ENCODE assay signal across 26 cellular contexts in genomic region chr12:81843599-81843998, GRCh38.
"Had no signal": no experiment of that assay in that cellular context is flagged by ENCODE, and none has a peak within 500 bp of the region (broad histone marks: within the 10 kb centered on the region; RNA-seq: fewer than 3 reads in every experiment).

No MANE protein-coding gene starts in this region.

- H3K4me3 ChIP-seq: stomach, suprapubic skin, testis, thoracic aorta, thyroid gland, tibial artery, tibial nerve, transverse colon, upper lobe of left lung, upper lobe of right lung, uterus, vagina had no signal

- ATAC-seq: stimulated activated effector memory CD8-positive, alpha-beta T cell treated with anti-CD3 and anti-CD28 coated beads, Interleukin-12 subunit alpha, Interleukin-12 subunit beta, amount 100 ng/mL, for 72 hours; stimulated activated memory B cell treated with anti-CD40 and anti-IgM and Interleukin-4, amounts not matched to agents 10 μg/mL and 1 μg/mL and 100 μg/mL, for 72 hours; stimulated activated naive B cell treated with anti-CD40 and anti-IgM and Interleukin-4, amounts not matched to agents 10 μg/mL and 1 μg/mL and 100 μg/mL, for 72 hours; stimulated activated naive CD8-positive, alpha-beta T cell treated with anti-CD3 and anti-CD28 coated beads, Interleukin-15, amount 100 ng/mL, for 72 hours; stimulated activated naive CD8-positive, alpha-beta T cell treated with anti-CD3 and anti-CD28 coated beads, Interleukin-15, Interleukin-2, amounts not matched to agents 100 U/mL and 50 U/mL, for 24 hours; upper lobe of right lung had no signal

- FAIRE-seq: urothelium cell line had no signal

- H3K27me3 ChIP-seq: stomach, suprapubic skin, testis, thyroid gland, tibial artery, tibial nerve, transverse colon, upper lobe of left lung, upper lobe of right lung, uterus, vagina had no signal

- H3K27ac ChIP-seq: stomach, suprapubic skin, testis, thoracic aorta, thyroid gland, tibial artery, tibial nerve, transverse colon, upper lobe of left lung, upper lobe of right lung, uterus, vagina had no signal

- DNase-seq: stimulated activated CD4-positive, alpha-beta T cell treated with anti-CD3 and anti-CD28 coated beads, Interleukin-2, amount 100 ng/mL, for 48 hours; stimulated activated CD4-positive, alpha-beta T cell treated with anti-CD3 and anti-CD28 coated beads, Interleukin-4, amount 100 ng/mL, for 1 hour; stimulated activated CD4-positive, alpha-beta T cell treated with anti-CD3 and anti-CD28 coated beads, Interleukin-4, amount 100 ng/mL, for 24 hours; stimulated activated CD4-positive, alpha-beta T cell treated with anti-CD3 and anti-CD28 coated beads, Interleukin-4, amount 100 ng/mL, for 4 hours; stimulated activated CD8-positive, alpha-beta memory T cell treated with anti-CD3 and anti-CD28 coated beads, Interleukin-4, amount 100 ng/mL, for 48 hours; stimulated activated naive B cell treated with anti-CD40 and anti-IgM and Interleukin-4, amounts not matched to agents 10 μg/mL and 1 μg/mL and 100 μg/mL, for 72 hours; stimulated activated naive CD4-positive, alpha-beta T cell; stimulated activated naive CD8-positive, alpha-beta T cell treated with anti-CD3 and anti-CD28 coated beads, Interleukin-15, amount 100 ng/mL, for 72 hours; stimulated activated naive CD8-positive, alpha-beta T cell treated with anti-CD3 and anti-CD28 coated beads, Interleukin-15, Interleukin-2, amounts not matched to agents 100 U/mL and 50 U/mL, for 24 hours; stomach; substantia nigra; testis; thyroid gland; tibial artery; transverse colon; trophoblast cell; upper lobe of left lung; upper lobe of right lung; uterus had no signal

- H3K36me3 ChIP-seq: stomach, suprapubic skin, thoracic aorta, thyroid gland, tibial artery, tibial nerve, transverse colon, upper lobe of left lung, upper lobe of right lung, uterus, vagina had no signal

- H3K9me3 ChIP-seq: stomach, suprapubic skin, testis, thoracic aorta, thyroid gland, tibial artery, tibial nerve, transverse colon, upper lobe of left lung, upper lobe of right lung, uterus, vagina had no signal

- H3K4me1 ChIP-seq: stomach, suprapubic skin, testis, thyroid gland, tibial artery, tibial nerve, transverse colon, upper lobe of left lung, upper lobe of right lung, uterus, vagina had no signal
